8 cellular contexts compared by ENCODE assay signal in genomic region chr10:86757110-86757790, GRCh38. TPM values are rescaled to one million over a fixed set of nuclear protein-coding genes. Genes with fewer than 3 reads are reported as not detected.
DNase-seq lines count a peak whose midpoint lies in the region; ATAC-seq and TF ChIP-seq lines count a peak whose summit lies in the region.

No MANE protein-coding gene starts in this region.

- ATAC-seq in HG02885 (IDR thresholded peaks at IDR 0.05; ENCODE audit: poor library complexity, unreplicated experiment), result peak; percentile 1

- H4K20me1 ChIP-seq in mammary epithelial cell (ENCODE audit: insufficient read depth, low read length), result no peaks in the 10 kb centered on the region

- intact Hi-C loops in mammary epithelial cell (cut with micrococcal nuclease), result loop anchor here (1.0 to 5.0 kb wide), 6 partner anchors 40 to 202 kb away; partner anchors contain the start of gene SNCG

- H3K27me3 ChIP-seq in mammary epithelial cell (ENCODE audit: insufficient read depth, low read length) (no peaks in the 10 kb centered on the region), layer of hippocampus (ENCODE audit: control insufficient read depth, insufficient read depth, low read length) (no peaks in the 10 kb centered on the region)

- dilution Hi-C loops in mammary epithelial cell (cut with HindIII; ENCODE audit: low sequenced_read_pairs), result no loop called here

- 0% methylated on average over 5 of the region's 42 CpGs for WGBS in mammary epithelial cell (ENCODE audit: low coverage, missing lambda C conversion rate)

- peak overlapping the region; percentile 88 for H3K4me2 ChIP-seq in mammary epithelial cell (ENCODE audit: insufficient read depth, low read depth, low read length)

- H3K36me3 ChIP-seq in SK-N-MC (ENCODE audit: insufficient read depth, low read length) (no peaks in the 10 kb centered on the region), mammary epithelial cell (ENCODE audit: insufficient read depth, low read length) (no peaks in the 10 kb centered on the region)

- H3K9me3 ChIP-seq in SK-N-MC (ENCODE audit: low read depth, low read length) (no peaks in the 10 kb centered on the region), mammary epithelial cell (replicated peaks; ENCODE audit: insufficient read depth, low read length) (no peaks in the 10 kb centered on the region)

- H3K27ac ChIP-seq in SK-N-MC (peak overlapping the region; percentile 89), mammary epithelial cell (ENCODE audit: insufficient read depth, low read depth, low read length) (peak overlapping the region; percentile 72), layer of hippocampus (ENCODE audit: low read depth, low read length) (peak overlapping the region; percentile 77)

- H3K9ac ChIP-seq in SK-N-MC (ENCODE audit: insufficient read length) (peak overlapping the region; percentile 84), mammary epithelial cell (ENCODE audit: insufficient read depth, low read length) (peak overlapping the region; percentile 86)

- H3K4me3 ChIP-seq in SK-N-MC (peak overlapping the region; percentile 88), mammary epithelial cell (replicated peaks in 1 of 3; ENCODE audit: insufficient read depth in 1 of 3, low read depth in 2 of 3, low read length in 3 of 3) (peak overlapping the region; percentile 68 to 79 (median 78))

- no TSS peak for BruUV-seq in mammary epithelial cell (replicated peaks; lab: Mats Ljungman, UMichigan)

- peaks cover 89% of the 10 kb centered on the region for H3K79me2 ChIP-seq in mammary epithelial cell (ENCODE audit: insufficient read depth, low read length)

- in situ Hi-C loops in mammary epithelial cell (cut with MboI; ENCODE audit: low sequenced_read_pairs in 2 of 2), result no loop called here

- DNase-seq in EH (ENCODE audit: low read depth) (peak; percentile 71), SK-N-MC (ENCODE audit: low read depth, low spot score) (no peak), mammary epithelial cell (peak; percentile 51), foreskin melanocyte (no peak), SIG-M5 treated with dmso at 0.1 percent for 504 hours (lab: John Stamatoyannopoulos, UW; ENCODE audit: unreplicated experiment) (no peak)
- DNase-seq in stimulated activated CD4-positive, alpha-beta T cell treated with anti-CD3 and anti-CD28 coated beads, Interleukin-4, amount 100 ng/mL, for 24 hours, result peak; percentile 7

- H3K4me1 ChIP-seq in mammary epithelial cell (ENCODE audit: insufficient read depth, low read length), result peaks cover 18% of the 10 kb centered on the region

- H2AFZ ChIP-seq in mammary epithelial cell (ENCODE audit: low read depth, low read length), result peak overlapping the region; percentile 89

- CTCF ChIA-PET in mammary epithelial cell (lab: Charles Lee; ENCODE audit: low non-redundant PET), result interaction anchor here (0.5 to 0.7 kb wide), 2 partner anchors 45 to 109 kb away, joined by 3 to 5 read pairs; no protein-coding TSS in a partner anchor

- peak; percentile 16 to 31 for TF ChIP-seq CTCF in mammary epithelial cell (conservative IDR thresholded peaks at IDR 0.05 in 1 of 2, IDR thresholded peaks at IDR 0.05 in 1 of 2; ENCODE audit: extremely low read depth in 1 of 2, insufficient read depth in 1 of 2, low read depth in 1 of 2, low read length in 2 of 2)

RNA-seq across cellular contexts. Expression of gene BMPR1A, which starts 0.8 kb away (rescaled TPM):
- total RNA-seq in mammary epithelial cell, result 10 to 100 TPM; 29.8 to 58.0 TPM
- 19.1 TPM for polyA plus RNA-seq in mammary epithelial cell
- polyA minus RNA-seq in mammary epithelial cell, result 16.7 TPM

Comparison
In these comparisons a context has a peak if more than half of its experiments do, and no peak if none do; other contexts are left out.
1. DNase-seq: peak in EH (single experiment), mammary epithelial cell (single experiment) and stimulated activated CD4-positive, alpha-beta T cell treated with anti-CD3 and anti-CD28 coated beads, Interleukin-4, amount 100 ng/mL, for 24 hours (single experiment); none in SK-N-MC (single experiment), foreskin melanocyte (single experiment) and SIG-M5 treated with dmso at 0.1 percent for 504 hours (single experiment).
2. Peak in every context shown above with its lines, with median percentiles within 50 percentile points of each other: H3K27ac ChIP-seq.